12 cellular contexts compared by ENCODE assay signal in genomic region chr3:182937293-182938051, GRCh38. TPM values are rescaled to one million over a fixed set of nuclear protein-coding genes. Genes with fewer than 3 reads are reported as not detected.
DNase-seq lines count a peak whose midpoint lies in the region; ATAC-seq, FAIRE-seq and TF ChIP-seq lines count a peak whose summit lies in the region.
"Had no signal": no experiment of that assay in that cellular context is flagged by ENCODE, and none has a peak within 500 bp of the region (broad histone marks: within the 10 kb centered on the region; RNA-seq: fewer than 3 reads in every experiment).

No MANE protein-coding gene starts in this region.

- TF ChIP-seq POLR2A in H54 (IDR thresholded peaks at IDR 0.05; ENCODE audit: low read depth, low read length) (no peak), esophagus squamous epithelium (IDR thresholded peaks at IDR 0.05) (no peak)

- peaks cover 5 to 22% (median 11%) of the 10 kb centered on the region in 4 donors for H3K4me1 Mint-ChIP-seq in naive thymus-derived CD8-positive, alpha-beta T cell

- TF ChIP-seq CTCF in KMS-11 (conservative IDR thresholded peaks at IDR 0.05; ENCODE audit: low read depth, low read length) (no peak), foreskin keratinocyte (conservative IDR thresholded peaks at IDR 0.05) (no peak), esophagus squamous epithelium (IDR thresholded peaks at IDR 0.05) (no peak)

- H3K27ac ChIP-seq in KMS-11 (no peak overlapping the region), foreskin keratinocyte (no peak overlapping the region), esophagus squamous epithelium (no peak overlapping the region)
- H3K27ac ChIP-seq: 22Rv1 had no signal

- no peaks in the 10 kb centered on the region for H3K79me2 ChIP-seq in KMS-11 (ENCODE audit: insufficient read depth, low read depth)

- H4K20me1 ChIP-seq in KMS-11 (ENCODE audit: insufficient read depth): no peaks in the 10 kb centered on the region

- H3K36me3 ChIP-seq in KMS-11 (ENCODE audit: insufficient read depth): no peaks in the 10 kb centered on the region
- peaks cover 0 to 6% (median 0%) of the 10 kb centered on the region in 3 donors for H3K36me3 ChIP-seq in esophagus squamous epithelium

- DNase-seq in NCI-H1105 treated with DMSO at 0.1 percent for 48 hours (lab: John Stamatoyannopoulos, UW): peak; percentile 23
- no peak for DNase-seq in NCI-H1105 (lab: John Stamatoyannopoulos, UW)
- DNase-seq in H54 (ENCODE audit: insufficient read length, low spot score): no peak
- peak; percentile 34 to 75 for DNase-seq in foreskin keratinocyte
- DNase-seq in esophagus squamous epithelium (lab: John Stamatoyannopoulos, UW): no peak
- no peak for DNase-seq in DMS114 treated with DMSO at 0.1 percent for 48 hours (lab: John Stamatoyannopoulos, UW; ENCODE audit: unreplicated experiment)
- no peak for DNase-seq in naive thymus-derived CD8-positive, alpha-beta T cell
- DNase-seq: NCI-H187 treated with DMSO at 0.1 percent for 48 hours, T-helper 9 cell had no signal

- H3K9me3 Mint-ChIP-seq in naive thymus-derived CD8-positive, alpha-beta T cell: peaks cover 0 to 10% (median 0%) of the 10 kb centered on the region in 9 donors

- H3K27me3 ChIP-seq in KMS-11 (ENCODE audit: insufficient read depth, low read depth) (no peaks in the 10 kb centered on the region), foreskin keratinocyte (no peaks in the 10 kb centered on the region), esophagus squamous epithelium (no peaks in the 10 kb centered on the region)

- H3K9ac ChIP-seq in KMS-11: no peak overlapping the region

- H3K9me3 ChIP-seq in esophagus squamous epithelium: peaks cover 0 to 6% (median 3%) of the 10 kb centered on the region in 3 donors

- POLR2A ChIA-PET in naive thymus-derived CD8-positive, alpha-beta T cell (lab: Charles Lee): no interaction called here

- H3K27me3 Mint-ChIP-seq in naive thymus-derived CD8-positive, alpha-beta T cell: no peaks in the 10 kb centered on the region

- no peak overlapping the region for H2AFZ ChIP-seq in KMS-11 (ENCODE audit: low read depth)

- peak; percentile 84 for ATAC-seq in foreskin keratinocyte
- ATAC-seq in naive thymus-derived CD8-positive, alpha-beta T cell: no peak

- H3K4me2 ChIP-seq in KMS-11: peak overlapping the region; percentile 39

- peaks cover 0 to 13% (median 3%) of the 10 kb centered on the region in 3 donors for H3K36me3 Mint-ChIP-seq in naive thymus-derived CD8-positive, alpha-beta T cell

- peak; percentile 75 for FAIRE-seq in H54 (lab: Jason Lieb, UNC)
- FAIRE-seq: frontal cortex had no signal

- H3K27ac Mint-ChIP-seq in naive thymus-derived CD8-positive, alpha-beta T cell: peak overlapping the region in 3 of 10 donors; percentile 12 to 46 (median 33)

- no peak overlapping the region for H3K4me3 Mint-ChIP-seq in naive thymus-derived CD8-positive, alpha-beta T cell

- WGBS in esophagus squamous epithelium, 2 donors: 42 to 44% methylated on average over 3 of the region's 3 CpGs

- no peak overlapping the region for H3K4me3 ChIP-seq in KMS-11 (IDR thresholded peaks at IDR 0.05; ENCODE audit: insufficient read depth, low read depth, low read length)
- no peak overlapping the region for H3K4me3 ChIP-seq in esophagus squamous epithelium

- peaks cover 24% of the 10 kb centered on the region for H3K4me1 ChIP-seq in KMS-11 (ENCODE audit: low read depth, poor library complexity, severe bottlenecking)
- H3K4me1 ChIP-seq in foreskin keratinocyte: peaks cover 13% of the 10 kb centered on the region
- peaks cover 0 to 5% (median 0%) of the 10 kb centered on the region in 3 donors for H3K4me1 ChIP-seq in esophagus squamous epithelium

- intact Hi-C loops in esophagus squamous epithelium (cut with DNase I): no loop called here

RNA-seq across cellular contexts. Expression of gene DCUN1D1, which starts 42.9 kb away (rescaled TPM):
- total RNA-seq in foreskin keratinocyte (28.7 and 30.9 TPM in 2 replicates), esophagus squamous epithelium (10 to 100 TPM; 12.6 to 32.6 (median 25.4) TPM)
- 7.6 and 9.0 TPM in 2 replicates for polyA plus RNA-seq in foreskin keratinocyte
- total RNA-seq in naive thymus-derived CD8-positive, alpha-beta T cell: 10 to 100 TPM; 34.5 to 36.6 TPM
- polyA plus RNA-seq in naive thymus-derived CD8-positive, alpha-beta T cell: 10 to 100 TPM; 21.3 to 24.8 (median 24.1) TPM

Comparison
In these comparisons a context has a peak if more than half of its experiments do, and no peak if none do; other contexts are left out.
1. DNase-seq: peak in NCI-H1105 treated with DMSO at 0.1 percent for 48 hours (single experiment) and foreskin keratinocyte (2 of 2); none in NCI-H1105 (single experiment), H54 (single experiment), esophagus squamous epithelium (single experiment), DMS114 treated with DMSO at 0.1 percent for 48 hours (single experiment) and naive thymus-derived CD8-positive, alpha-beta T cell (0 of 10).